ENCODE assay signal across 12 cellular contexts in the genomic region with DNA sequence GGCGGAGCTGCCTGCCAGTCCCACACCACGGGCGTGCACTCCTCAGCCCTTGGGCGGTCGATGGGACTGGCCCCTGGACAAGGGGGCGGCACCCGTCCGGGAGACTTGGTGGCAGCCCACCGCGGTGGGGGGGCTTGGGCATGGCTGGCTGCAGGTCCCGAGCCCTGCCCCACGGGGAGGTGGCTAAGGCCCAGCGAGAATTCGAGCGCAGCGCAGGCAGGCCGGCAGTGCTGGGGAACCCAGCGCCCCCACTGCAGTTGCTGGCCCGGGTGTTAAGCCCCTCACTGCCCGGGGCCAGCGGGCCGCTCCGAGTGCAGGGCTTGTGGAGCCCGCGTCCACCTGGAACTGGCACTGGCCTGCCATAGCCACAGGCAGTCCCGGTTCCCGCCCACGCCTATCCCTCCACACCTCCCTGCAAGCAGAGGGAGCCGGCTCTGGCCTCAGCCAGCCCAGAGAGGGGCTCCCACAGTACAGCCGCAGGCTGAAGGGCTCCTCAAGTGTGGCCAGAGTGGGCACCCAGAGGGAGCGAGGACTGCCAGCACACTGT.
DNase-seq lines count a peak whose midpoint lies in the region; ATAC-seq, FAIRE-seq and TF ChIP-seq lines count a peak whose summit lies in the region.
"Had no signal": no experiment of that assay in that cellular context is flagged by ENCODE, and none has a peak within 500 bp of the region (broad histone marks: within the 10 kb centered on the region; RNA-seq: fewer than 3 reads in every experiment).

No MANE protein-coding gene starts in this region.

- ATAC-seq in HepG2 = no peak
- ATAC-seq in upper lobe of right lung = no peak
- ATAC-seq: HCT116 had no signal

- 59% methylated on average over 3 of the region's 31 CpGs for WGBS in HepG2 (ENCODE audit: low lambda C conversion rate)

- DNase-seq in activated gamma-delta T cell (lab: John Stamatoyannopoulos, UW) = peak; percentile 6
- DNase-seq in activated gamma-delta T cell treated with Interleukin-2 at 50 U/mL for 16 hours = no peak
- DNase-seq in HepG2 (ENCODE audit: low spot score) = no peak
- DNase-seq in posterior vena cava (ENCODE audit: low spot score) = peak; percentile 77
- peak; percentile 56 for DNase-seq in upper lobe of right lung
- DNase-seq in HPDE6-E6E7 (ENCODE audit: extremely low spot score) = no peak
- DNase-seq in T-helper 1 cell = no peak
- no peak for DNase-seq in H54 (ENCODE audit: insufficient read length, low spot score)
- DNase-seq: CD4-positive, CD25-positive, alpha-beta regulatory T cell had no signal

- no peak for TF ChIP-seq RAD21 in HepG2 (CRISPR knock-in tag; IDR thresholded peaks at IDR 0.05)

- TF ChIP-seq POLR2A in HepG2 (IDR thresholded peaks at IDR 0.05; ENCODE audit: insufficient read depth in 1 of 2, low read depth in 2 of 2, low read length in 2 of 2) (no peak), H54 (IDR thresholded peaks at IDR 0.05; ENCODE audit: low read depth, low read length) (no peak)

- H3K9ac ChIP-seq in HepG2 (ENCODE audit: insufficient read depth, low read depth, low read length) = no peak overlapping the region

- H3K4me1 ChIP-seq in HepG2 (ENCODE audit: insufficient read depth, low read length) (no peaks in the 10 kb centered on the region), upper lobe of right lung (no peaks in the 10 kb centered on the region)

- H3K27ac ChIP-seq in HepG2 (ENCODE audit: extremely low read length, insufficient read depth, low read length) (no peak overlapping the region), upper lobe of right lung (no peak overlapping the region)
- H3K27ac ChIP-seq: 22Rv1, HL-60 had no signal

- intact Hi-C loops in HepG2 (cut with micrococcal nuclease; ENCODE audit: unreplicated experiment) = no loop called here
- intact Hi-C loops in posterior vena cava (cut with DNase I) = no loop called here
- intact Hi-C loops in upper lobe of right lung (cut with DNase I) = no loop called here

- POLR2A ChIA-PET in HepG2 (lab: Yijun Ruan, JAX) = no interaction called here

- TF ChIP-seq EP300 in HepG2 (IDR thresholded peaks at IDR 0.05; ENCODE audit: low read depth in 2 of 2, low read length in 2 of 2) (no peak), HepG2 (CRISPR knock-in tag; IDR thresholded peaks at IDR 0.05; ENCODE audit: borderline replicate concordance) (no peak)

- no peaks in the 10 kb centered on the region for H3K79me2 ChIP-seq in HepG2 (ENCODE audit: insufficient read depth, low read length)

- FAIRE-seq in HepG2 (lab: Jason Lieb, UNC) = no peak
- no peak for FAIRE-seq in H54 (lab: Jason Lieb, UNC)

- H3K9me3 ChIP-seq in HepG2 (ENCODE audit: low read length) (peaks cover 70% of the 10 kb centered on the region), upper lobe of right lung (no peaks in the 10 kb centered on the region)

- H3K36me3 ChIP-seq in HepG2 (replicated peaks in 1 of 2; ENCODE audit: control insufficient read depth in 1 of 2, insufficient read depth in 2 of 2, low read length in 2 of 2) (no peaks in the 10 kb centered on the region), upper lobe of right lung (no peaks in the 10 kb centered on the region)

- H3K4me3 ChIP-seq in HepG2 (replicated peaks in 1 of 3; ENCODE audit: insufficient read depth in 1 of 3, low read depth in 2 of 3, low read length in 3 of 3) = no peak overlapping the region
- no peak overlapping the region for H3K4me3 ChIP-seq in upper lobe of right lung

- in situ Hi-C loops in HepG2 (cut with HindIII; ENCODE audit: extremely low pct_ligation_motif_present, low pct_unique_long_range_greater_than_20kb) = no loop called here

- H4K20me1 ChIP-seq in HepG2 (ENCODE audit: insufficient read depth, low read length) = no peaks in the 10 kb centered on the region

- TF ChIP-seq CTCF in HepG2 (CRISPR knock-in tag; IDR thresholded peaks at IDR 0.05) (no peak), upper lobe of right lung (IDR thresholded peaks at IDR 0.05) (no peak)

- no peak overlapping the region for H2AFZ ChIP-seq in HepG2 (ENCODE audit: low read length)

- H3K27me3 ChIP-seq in HepG2 (ENCODE audit: control insufficient read depth in 1 of 2, insufficient read depth in 2 of 2, low read length in 2 of 2) (no peaks in the 10 kb centered on the region), upper lobe of right lung (no peaks in the 10 kb centered on the region)

- CTCF ChIA-PET in HepG2 (lab: Yijun Ruan, JAX; ENCODE audit: low intra/inter-chr PET ratio, low total read pairs) = no interaction called here

- no peak overlapping the region for H3K4me2 ChIP-seq in HepG2 (ENCODE audit: low read depth, low read length)

- BruUV-seq in HepG2 (replicated peaks; lab: Mats Ljungman, UMichigan) = no TSS peak

TF ChIP-seq in HepG2, 621 proteins besides CTCF, POLR2A, EP300 and RAD21:
- 0 out of 2 replicates have a peak, but pooled peaks have one; percentile 74 for TF ChIP-seq ZNF850 (CRISPR knock-in tag; conservative IDR thresholded peaks at IDR 0.05)
- TF ChIP-seq NFKBIZ (CRISPR knock-in tag; IDR thresholded peaks at IDR 0.05) = no peak
- no peak for TF ChIP-seq ZNF607 (CRISPR knock-in tag; IDR thresholded peaks at IDR 0.05; ENCODE audit: borderline replicate concordance)
- TF ChIP-seq, protein P1, sequence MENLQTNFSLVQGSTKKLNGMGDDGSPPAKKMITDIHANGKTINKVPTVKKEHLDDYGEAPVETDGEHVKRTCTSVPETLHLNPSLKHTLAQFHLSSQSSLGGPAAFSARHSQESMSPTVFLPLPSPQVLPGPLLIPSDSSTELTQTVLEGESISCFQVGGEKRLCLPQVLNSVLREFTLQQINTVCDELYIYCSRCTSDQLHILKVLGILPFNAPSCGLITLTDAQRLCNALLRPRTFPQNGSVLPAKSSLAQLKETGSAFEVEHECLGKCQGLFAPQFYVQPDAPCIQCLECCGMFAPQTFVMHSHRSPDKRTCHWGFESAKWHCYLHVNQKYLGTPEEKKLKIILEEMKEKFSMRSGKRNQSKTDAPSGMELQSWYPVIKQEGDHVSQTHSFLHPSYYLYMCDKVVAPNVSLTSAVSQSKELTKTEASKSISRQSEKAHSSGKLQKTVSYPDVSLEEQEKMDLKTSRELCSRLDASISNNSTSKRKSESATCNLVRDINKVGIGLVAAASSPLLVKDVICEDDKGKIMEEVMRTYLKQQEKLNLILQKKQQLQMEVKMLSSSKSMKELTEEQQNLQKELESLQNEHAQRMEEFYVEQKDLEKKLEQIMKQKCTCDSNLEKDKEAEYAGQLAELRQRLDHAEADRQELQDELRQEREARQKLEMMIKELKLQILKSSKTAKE (CRISPR knock-in tag; IDR thresholded peaks at IDR 0.05; ENCODE audit: borderline replicate concordance) = no peak

Comparison
In these comparisons a context has a peak if more than half of its experiments do, and no peak if none do; other contexts are left out.
1. DNase-seq: peak in activated gamma-delta T cell (single experiment), posterior vena cava (single experiment) and upper lobe of right lung (single experiment); none in activated gamma-delta T cell treated with Interleukin-2 at 50 U/mL for 16 hours (single experiment), HepG2 (single experiment), HPDE6-E6E7 (single experiment), T-helper 1 cell (0 of 5) and H54 (single experiment).